Comparison of ENCODE assay signal across 15 cellular contexts in genomic region chr19:17171874-17172273, GRCh38.
"Had no signal": no experiment of that assay in that cellular context is flagged by ENCODE, and none has a peak within 500 bp of the region (broad histone marks: within the 10 kb centered on the region; RNA-seq: fewer than 3 reads in every experiment).

No MANE protein-coding gene starts in this region.

- H3K4me3 Mint-ChIP-seq: naive thymus-derived CD4-positive, alpha-beta T cell; nephron progenitor cell; type B pancreatic cell had no signal

- ATAC-seq: gastroesophageal sphincter; left lobe of liver; naive thymus-derived CD4-positive, alpha-beta T cell; sciatic nerve had no signal

- H3K27ac Mint-ChIP-seq: nephron progenitor cell had no signal

- H3K27me3 Mint-ChIP-seq: naive thymus-derived CD4-positive, alpha-beta T cell; type B pancreatic cell had no signal

- H3K9me3 Mint-ChIP-seq: naive thymus-derived CD4-positive, alpha-beta T cell; nephron progenitor cell; type B pancreatic cell had no signal

- DNase-seq: dermis blood vessel endothelial cell; esophagus squamous epithelium; foreskin fibroblast; glutamatergic neuron; islet precursor cell; mammary epithelial cell; naive thymus-derived CD4-positive, alpha-beta T cell; nephron progenitor cell; stimulated activated CD4-positive, alpha-beta T cell treated with anti-CD3 and anti-CD28 coated beads, Interleukin-2, amount 100 ng/mL, for 24 hours; stimulated activated CD4-positive, alpha-beta T cell treated with anti-CD3 and anti-CD28 coated beads, Interleukin-4, amount 100 ng/mL, for 4 hours; stimulated activated naive CD4-positive, alpha-beta T cell had no signal
